ENCODE assay signal across 13 cellular contexts in genomic region chr5:74205745-74206570, GRCh38.
DNase-seq lines count a peak whose midpoint lies in the region; ATAC-seq, FAIRE-seq and TF ChIP-seq lines count a peak whose summit lies in the region.
"Had no signal": no experiment of that assay in that cellular context is flagged by ENCODE, and none has a peak within 500 bp of the region (broad histone marks: within the 10 kb centered on the region; RNA-seq: fewer than 3 reads in every experiment).

No MANE protein-coding gene starts in this region.

- FAIRE-seq in GM18507 (lab: Jason Lieb, UNC) = peak; percentile 59
- FAIRE-seq in astrocyte (lab: Jason Lieb, UNC) = peak; percentile 32

- peaks cover 37% of the 10 kb centered on the region for H3K4me1 ChIP-seq in astrocyte (ENCODE audit: insufficient read depth, low read length)

- H3K9me3 ChIP-seq in astrocyte (ENCODE audit: insufficient read depth, low read depth, low read length) = no peaks in the 10 kb centered on the region
- H3K9me3 ChIP-seq in WERI-Rb-1 (ENCODE audit: severe bottlenecking) = no peaks in the 10 kb centered on the region
- H3K9me3 ChIP-seq: BLaER1 treated with 17β-estradiol and CSF1 and Interleukin-3, amounts not matched to agents 10 nM and 100 nM; transverse colon had no signal

- no peaks in the 10 kb centered on the region for H3K79me2 ChIP-seq in astrocyte (ENCODE audit: insufficient read depth, low read length)

- no peak overlapping the region for H2AFZ ChIP-seq in astrocyte (ENCODE audit: low read depth, low read length)

- H3K4me3 ChIP-seq in astrocyte (ENCODE audit: insufficient read depth, low read depth, low read length) (no peak overlapping the region), WERI-Rb-1 (ENCODE audit: low read depth, low read length) (no peak overlapping the region)
- H3K4me3 ChIP-seq: BLaER1 treated with 17β-estradiol and CSF1 and Interleukin-3, amounts not matched to agents 10 nM and 100 nM; transverse colon had no signal

- H3K9me3 Mint-ChIP-seq in astrocyte (ENCODE audit: unreplicated experiment) = peaks cover 2% of the 10 kb centered on the region
- H3K9me3 Mint-ChIP-seq in nephron = no peaks in the 10 kb centered on the region
- H3K9me3 Mint-ChIP-seq in Calu3 (ENCODE audit: low read depth, unreplicated experiment) = no peaks in the 10 kb centered on the region
- H3K9me3 Mint-ChIP-seq: activated T-cell treated with anti-CD3 and anti-CD28 coated beads, Interleukin-2, amount 50 U/mL, for 72 hours had no signal

- H3K4me2 ChIP-seq in astrocyte (ENCODE audit: low read length) = peak overlapping the region; percentile 66

- H3K36me3 Mint-ChIP-seq in astrocyte (ENCODE audit: low read depth, unreplicated experiment) (no peaks in the 10 kb centered on the region), nephron (ENCODE audit: low read depth) (no peaks in the 10 kb centered on the region), Calu3 (ENCODE audit: insufficient read depth, unreplicated experiment) (peaks cover 6% of the 10 kb centered on the region)

- H3K27me3 ChIP-seq in astrocyte (ENCODE audit: insufficient read depth, low read length) (no peaks in the 10 kb centered on the region), WERI-Rb-1 (ENCODE audit: insufficient read depth, low read depth, severe bottlenecking) (no peaks in the 10 kb centered on the region)
- H3K27me3 ChIP-seq: BLaER1 treated with 17β-estradiol and CSF1 and Interleukin-3, amounts not matched to agents 10 nM and 100 nM; transverse colon had no signal

- H4K20me1 ChIP-seq in astrocyte (ENCODE audit: insufficient read depth, low read length) = no peaks in the 10 kb centered on the region
- H4K20me1 ChIP-seq: BLaER1 treated with 17β-estradiol and CSF1 and Interleukin-3, amounts not matched to agents 10 nM and 100 nM had no signal

- H3K4me1 Mint-ChIP-seq in astrocyte (ENCODE audit: low read depth, unreplicated experiment) (peaks cover 24% of the 10 kb centered on the region), nephron (peaks cover 35% of the 10 kb centered on the region), Calu3 (ENCODE audit: low read depth, unreplicated experiment) (peaks cover 31% of the 10 kb centered on the region)

- H3K27me3 Mint-ChIP-seq in astrocyte (ENCODE audit: low read depth, unreplicated experiment) (no peaks in the 10 kb centered on the region), nephron (ENCODE audit: low read depth) (no peaks in the 10 kb centered on the region), Calu3 (ENCODE audit: unreplicated experiment) (no peaks in the 10 kb centered on the region)

- intact Hi-C loops in Calu3 (cut with micrococcal nuclease; ENCODE audit: unreplicated experiment) = no loop called here

- no peak for ATAC-seq in HG03378 (IDR thresholded peaks at IDR 0.05; ENCODE audit: unreplicated experiment)
- ATAC-seq: activated T-cell treated with anti-CD3 and anti-CD28 coated beads, Interleukin-2, amount 50 U/mL, for 72 hours had no signal

- TF ChIP-seq CTCF in astrocyte (IDR thresholded peaks at IDR 0.05; ENCODE audit: insufficient read depth, low read depth, low read length) (no peak), nephron (IDR thresholded peaks at IDR 0.05; ENCODE audit: unreplicated experiment in 3 of 3) (no peak), WERI-Rb-1 (IDR thresholded peaks at IDR 0.05; ENCODE audit: low read depth, low read length) (no peak), Calu3 (IDR thresholded peaks at IDR 0.05; ENCODE audit: unreplicated experiment) (no peak)

- no peaks in the 10 kb centered on the region for H3K36me3 ChIP-seq in astrocyte (ENCODE audit: insufficient read depth, low read length)
- H3K36me3 ChIP-seq in WERI-Rb-1 = no peaks in the 10 kb centered on the region
- H3K36me3 ChIP-seq: BLaER1 treated with 17β-estradiol and CSF1 and Interleukin-3, amounts not matched to agents 10 nM and 100 nM; transverse colon had no signal

- CTCF ChIA-PET in Calu3 (lab: Charles Lee) = interaction anchor here (0.6 to 1.5 kb wide), 6 partner anchors 9 to 431 kb away, joined by 3 to 4 read pairs (median 3); no protein-coding TSS in a partner anchor

- BruUV-seq in Calu3 (replicated peaks; lab: Mats Ljungman, UMichigan) = no TSS peak

- H3K27ac Mint-ChIP-seq in astrocyte (ENCODE audit: unreplicated experiment) (no peak overlapping the region), nephron (peak overlapping the region; percentile 41 to 83 (median 74)), Calu3 (ENCODE audit: unreplicated experiment) (no peak overlapping the region)
- H3K27ac Mint-ChIP-seq: activated T-cell treated with anti-CD3 and anti-CD28 coated beads, Interleukin-2, amount 50 U/mL, for 72 hours had no signal

- H3K4me3 Mint-ChIP-seq in astrocyte (ENCODE audit: unreplicated experiment) (no peak overlapping the region), nephron (peak overlapping the region in 1 of 3 experiments; percentile 14), Calu3 (ENCODE audit: low read depth, unreplicated experiment) (no peak overlapping the region)
- H3K4me3 Mint-ChIP-seq: activated T-cell treated with anti-CD3 and anti-CD28 coated beads, Interleukin-2, amount 50 U/mL, for 72 hours had no signal

- DNase-seq in GM18507 (ENCODE audit: extremely low spot score, insufficient read length, low read depth) = no peak
- peak; percentile 77 for DNase-seq in MV-4-11 (lab: John Stamatoyannopoulos, UW)
- DNase-seq in astrocyte (ENCODE audit: low read depth) = peak; percentile 65
- DNase-seq in WERI-Rb-1 = no peak
- DNase-seq in Calu3 = no peak
- DNase-seq: activated CD4-positive, alpha-beta T cell treated with anti-CD3 and anti-CD28 coated beads, Interleukin-2, amount 50 U/mL, for 48 hours; activated T-cell treated with anti-CD3 and anti-CD28 coated beads, Interleukin-2, amount 50 U/mL, for 72 hours; retina; stimulated activated CD4-positive, alpha-beta T cell treated with anti-CD3 and anti-CD28 coated beads, Interleukin-2, amount 100 ng/mL, for 48 hours had no signal

- peak overlapping the region; percentile 80 for H3K27ac ChIP-seq in astrocyte (ENCODE audit: low read depth, low read length)
- H3K27ac ChIP-seq in WERI-Rb-1 = no peak overlapping the region
- H3K27ac ChIP-seq: BLaER1 treated with 17β-estradiol and CSF1 and Interleukin-3, amounts not matched to agents 10 nM and 100 nM; transverse colon had no signal

- H3K9ac ChIP-seq in astrocyte (ENCODE audit: low read length) = peak overlapping the region; percentile 54
- H3K9ac ChIP-seq: BLaER1 treated with 17β-estradiol and CSF1 and Interleukin-3, amounts not matched to agents 10 nM and 100 nM had no signal

Comparison
In these comparisons a context has a peak if more than half of its experiments do, and no peak if none do; other contexts are left out.
1. DNase-seq: peak in MV-4-11 (single experiment) and astrocyte (single experiment); none in GM18507 (single experiment), WERI-Rb-1 (single experiment) and Calu3 (single experiment).
2. H3K27ac Mint-ChIP-seq: peak in nephron (3 of 3); none in astrocyte (single experiment) and Calu3 (single experiment).